17 cellular contexts compared by ENCODE assay signal in genomic region chr3:165225604-165226003, GRCh38. TPM values are rescaled to one million over a fixed set of nuclear protein-coding genes. Genes with fewer than 3 reads are reported as not detected.
DNase-seq lines count a peak whose midpoint lies in the region; ATAC-seq and TF ChIP-seq lines count a peak whose summit lies in the region.
"Had no signal": no experiment of that assay in that cellular context is flagged by ENCODE, and none has a peak within 500 bp of the region (broad histone marks: within the 10 kb centered on the region; RNA-seq: fewer than 3 reads in every experiment).

No MANE protein-coding gene starts in this region.

- H3K27ac ChIP-seq in GM23338 (ENCODE audit: low read depth) (no peak overlapping the region), RWPE1 (no peak overlapping the region), foreskin keratinocyte (no peak overlapping the region), SJCRH30 (no peak overlapping the region)
- H3K27ac ChIP-seq: A549, KMS-11 had no signal

- H3K4me3 ChIP-seq in GM23338: no peak overlapping the region
- H3K4me3 ChIP-seq in LNCaP clone FGC (ENCODE audit: low read depth, low read length): no peak overlapping the region
- no peak overlapping the region for H3K4me3 ChIP-seq in SJCRH30
- H3K4me3 ChIP-seq: A549 had no signal

- no peaks in the 10 kb centered on the region for H3K4me1 ChIP-seq in GM23338 (ENCODE audit: insufficient read depth)
- H3K4me1 ChIP-seq in foreskin keratinocyte: no peaks in the 10 kb centered on the region
- H3K4me1 ChIP-seq in SJCRH30: no peaks in the 10 kb centered on the region
- H3K4me1 ChIP-seq: A549, Caco-2 had no signal

- H3K9me2 ChIP-seq in GM23338 (ENCODE audit: insufficient read depth): no peaks in the 10 kb centered on the region

- no peak overlapping the region for H3K27ac Mint-ChIP-seq in GM23338
- H3K27ac Mint-ChIP-seq: CD8-positive, alpha-beta memory T cell had no signal

- no peak overlapping the region for H3K4me2 ChIP-seq in GM23338
- H3K4me2 ChIP-seq: A549, KMS-11 had no signal

- H2AFZ ChIP-seq in GM23338: no peak overlapping the region

- peaks cover 2% of the 10 kb centered on the region for H3K27me3 Mint-ChIP-seq in GM23338 (ENCODE audit: insufficient read depth, low read depth, poor library complexity)
- H3K27me3 Mint-ChIP-seq: CD8-positive, alpha-beta memory T cell had no signal

- H4K20me1 ChIP-seq in GM23338 (replicated peaks; ENCODE audit: insufficient read depth): no peaks in the 10 kb centered on the region

- POLR2A ChIA-PET in RWPE1 (lab: Yijun Ruan, JAX; ENCODE audit: low non-redundant PET): no interaction called here
- POLR2A ChIA-PET in GM10248 (lab: Yijun Ruan, JAX): no interaction called here

- no peak for ATAC-seq in GM23338
- peak; percentile 35 for ATAC-seq in foreskin keratinocyte
- ATAC-seq: A549, HCT116, HepG2 had no signal

- CTCF ChIA-PET in RWPE1 (lab: Yijun Ruan, JAX): interaction anchor here (0.7 kb wide), 1 partner anchor 19 kb away, joined by 4 read pairs; no protein-coding TSS in a partner anchor
- CTCF ChIA-PET in GM10248 (lab: Yijun Ruan, JAX): interaction anchor here (1.0 kb wide), 1 partner anchor 19 kb away, joined by 3 read pairs; no protein-coding TSS in a partner anchor

- H3K9me3 Mint-ChIP-seq in GM23338: no peaks in the 10 kb centered on the region

- no peaks in the 10 kb centered on the region for H3K36me3 ChIP-seq in GM23338 (ENCODE audit: insufficient read depth)
- H3K36me3 ChIP-seq in SJCRH30: no peaks in the 10 kb centered on the region

- H3K27me3 ChIP-seq in GM23338 (ENCODE audit: insufficient read depth): no peaks in the 10 kb centered on the region
- H3K27me3 ChIP-seq in foreskin keratinocyte: peaks cover 5% of the 10 kb centered on the region
- no peaks in the 10 kb centered on the region for H3K27me3 ChIP-seq in SJCRH30

- no peaks in the 10 kb centered on the region for H3K36me3 Mint-ChIP-seq in GM23338 (ENCODE audit: low read depth)
- H3K36me3 Mint-ChIP-seq: CD8-positive, alpha-beta memory T cell had no signal

- H3F3A ChIP-seq in GM23338 (replicated peaks; ENCODE audit: low read depth): no peaks in the 10 kb centered on the region

- TF ChIP-seq POLR2A in erythroblast (IDR thresholded peaks at IDR 0.05; ENCODE audit: low read length): no peak

- DNase-seq in GM23338 (ENCODE audit: low spot score): peak; percentile 8
- DNase-seq in LNCaP clone FGC (ENCODE audit: low read depth): no peak
- DNase-seq in RWPE1 (ENCODE audit: low spot score): peak; percentile 1
- DNase-seq in foreskin keratinocyte: no peak
- DNase-seq in SJCRH30: no peak
- no peak for DNase-seq in erythroblast (lab: John Stamatoyannopoulos, UW)
- no peak for DNase-seq in GM10248 (ENCODE audit: extremely low spot score)
- no peak for DNase-seq in activated CD4-positive, alpha-beta T cell treated with anti-CD3 and anti-CD28 coated beads, Interleukin-2, amount 50 U/mL, for 48 hours
- DNase-seq: Caco-2; CD8-positive, alpha-beta memory T cell; DND-41; GDM1 had no signal

- H3K4me1 Mint-ChIP-seq in GM23338: peaks cover 4% of the 10 kb centered on the region; the same call in 1 of the 3 replicates
- H3K4me1 Mint-ChIP-seq: CD8-positive, alpha-beta memory T cell had no signal

- no peak overlapping the region for H3K4me3 Mint-ChIP-seq in GM23338
- H3K4me3 Mint-ChIP-seq: CD8-positive, alpha-beta memory T cell had no signal

- TF ChIP-seq CTCF in GM23338 (conservative IDR thresholded peaks at IDR 0.05; ENCODE audit: low read depth in 2 of 2): no peak
- 0 out of 2 replicates have a peak, but pooled peaks have one; percentile 9 for TF ChIP-seq CTCF in LNCaP clone FGC (IDR thresholded peaks at IDR 0.05; ENCODE audit: control insufficient read depth, extremely low read depth, insufficient read depth)
- no peak for TF ChIP-seq CTCF in RWPE1 (conservative IDR thresholded peaks at IDR 0.05; ENCODE audit: low read depth)
- TF ChIP-seq CTCF in foreskin keratinocyte (conservative IDR thresholded peaks at IDR 0.05): no peak
- no peak for TF ChIP-seq CTCF in GM10248 (IDR thresholded peaks at IDR 0.05; ENCODE audit: control extremely low read depth, extremely low read depth, low read depth, missing control alignments)

- no peaks in the 10 kb centered on the region for H3K79me2 ChIP-seq in GM23338 (replicated peaks; ENCODE audit: insufficient read depth)

- H3K9me3 ChIP-seq in SJCRH30 (replicated peaks): no peaks in the 10 kb centered on the region
- H3K9me3 ChIP-seq: A549, Caco-2 had no signal

TF ChIP-seq in GM23338, 12 proteins besides CTCF, POLR2A, EP300 and RAD21:
- TF ChIP-seq, protein P1, sequence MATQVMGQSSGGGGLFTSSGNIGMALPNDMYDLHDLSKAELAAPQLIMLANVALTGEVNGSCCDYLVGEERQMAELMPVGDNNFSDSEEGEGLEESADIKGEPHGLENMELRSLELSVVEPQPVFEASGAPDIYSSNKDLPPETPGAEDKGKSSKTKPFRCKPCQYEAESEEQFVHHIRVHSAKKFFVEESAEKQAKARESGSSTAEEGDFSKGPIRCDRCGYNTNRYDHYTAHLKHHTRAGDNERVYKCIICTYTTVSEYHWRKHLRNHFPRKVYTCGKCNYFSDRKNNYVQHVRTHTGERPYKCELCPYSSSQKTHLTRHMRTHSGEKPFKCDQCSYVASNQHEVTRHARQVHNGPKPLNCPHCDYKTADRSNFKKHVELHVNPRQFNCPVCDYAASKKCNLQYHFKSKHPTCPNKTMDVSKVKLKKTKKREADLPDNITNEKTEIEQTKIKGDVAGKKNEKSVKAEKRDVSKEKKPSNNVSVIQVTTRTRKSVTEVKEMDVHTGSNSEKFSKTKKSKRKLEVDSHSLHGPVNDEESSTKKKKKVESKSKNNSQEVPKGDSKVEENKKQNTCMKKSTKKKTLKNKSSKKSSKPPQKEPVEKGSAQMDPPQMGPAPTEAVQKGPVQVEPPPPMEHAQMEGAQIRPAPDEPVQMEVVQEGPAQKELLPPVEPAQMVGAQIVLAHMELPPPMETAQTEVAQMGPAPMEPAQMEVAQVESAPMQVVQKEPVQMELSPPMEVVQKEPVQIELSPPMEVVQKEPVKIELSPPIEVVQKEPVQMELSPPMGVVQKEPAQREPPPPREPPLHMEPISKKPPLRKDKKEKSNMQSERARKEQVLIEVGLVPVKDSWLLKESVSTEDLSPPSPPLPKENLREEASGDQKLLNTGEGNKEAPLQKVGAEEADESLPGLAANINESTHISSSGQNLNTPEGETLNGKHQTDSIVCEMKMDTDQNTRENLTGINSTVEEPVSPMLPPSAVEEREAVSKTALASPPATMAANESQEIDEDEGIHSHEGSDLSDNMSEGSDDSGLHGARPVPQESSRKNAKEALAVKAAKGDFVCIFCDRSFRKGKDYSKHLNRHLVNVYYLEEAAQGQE (IDR thresholded peaks at IDR 0.05; ENCODE audit: unreplicated experiment): no peak
- no peak for TF ChIP-seq POLR2AphosphoS5 (IDR thresholded peaks at IDR 0.05; ENCODE audit: low read depth)
- no peak for TF ChIP-seq JUNB (IDR thresholded peaks at IDR 0.05; ENCODE audit: unreplicated experiment)

RNA-seq across cellular contexts. Expression of gene SLITRK3, which starts 29.4 kb away (rescaled TPM):
- total RNA-seq in GM23338 (2014; rRNA removed; shearing (Covaris generic)): 1.7 and 3.2 TPM in 2 replicates
- polyA plus RNA-seq in GM23338 (2016; fragmentation: Nextera tagmentation; extraction: Ambion mirVana): 0.90 and 1.2 TPM in 2 replicates
- not detected in 2 replicates for total RNA-seq in foreskin keratinocyte
- not detected in 2 replicates for polyA plus RNA-seq in foreskin keratinocyte
- not detected in 2 replicates for total RNA-seq in SJCRH30 (2014; rRNA removed; shearing (Covaris generic))
- total RNA-seq: Caco-2; CD8-positive, alpha-beta memory T cell; HepG2 had no signal
- polyA plus RNA-seq: A549; BJ; CD8-positive, alpha-beta memory T cell; HepG2 had no signal

Comparison
In these comparisons a context has a peak if more than half of its experiments do, and no peak if none do; other contexts are left out.
1. DNase-seq: peak in GM23338 (single experiment) and RWPE1 (single experiment); none in LNCaP clone FGC (single experiment), foreskin keratinocyte (0 of 2), SJCRH30 (0 of 2), erythroblast (0 of 2), GM10248 (single experiment) and activated CD4-positive, alpha-beta T cell treated with anti-CD3 and anti-CD28 coated beads, Interleukin-2, amount 50 U/mL, for 48 hours (0 of 2).